Comparison of ENCODE assay signal across 18 cellular contexts in the genomic region with DNA sequence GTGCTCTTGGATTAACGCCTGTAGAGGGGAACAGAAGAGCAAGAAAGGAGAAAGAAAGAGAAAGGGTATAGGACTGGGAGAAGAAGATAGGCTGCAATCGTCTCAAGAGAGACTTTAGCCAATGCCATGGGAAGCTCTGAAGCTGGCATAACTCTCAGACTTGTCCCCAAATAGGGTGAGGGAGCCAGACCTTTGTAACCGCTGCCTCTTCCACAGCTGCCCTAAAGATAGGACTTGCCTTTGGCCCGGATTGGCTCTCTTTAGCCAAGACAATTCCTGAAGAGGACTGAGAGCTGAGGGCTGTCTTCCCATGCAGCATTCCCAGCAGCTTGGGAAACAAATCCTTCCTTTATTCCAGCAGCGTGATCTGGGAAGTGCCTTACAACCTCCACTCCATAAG. TPM values are rescaled to one million over a fixed set of nuclear protein-coding genes. Genes with fewer than 3 reads are reported as not detected.
DNase-seq lines count a peak whose midpoint lies in the region; ATAC-seq and TF ChIP-seq lines count a peak whose summit lies in the region.
"Had no signal": no experiment of that assay in that cellular context is flagged by ENCODE, and none has a peak within 500 bp of the region (broad histone marks: within the 10 kb centered on the region; RNA-seq: fewer than 3 reads in every experiment).

No MANE protein-coding gene starts in this region.

- no peaks in the 10 kb centered on the region for H3K36me3 ChIP-seq in right atrium auricular region
- H3K36me3 ChIP-seq in colonic mucosa, result no peaks in the 10 kb centered on the region
- no peaks in the 10 kb centered on the region for H3K36me3 ChIP-seq in muscle layer of colon (ENCODE audit: insufficient read depth, low read length)
- H3K36me3 ChIP-seq in stomach smooth muscle (ENCODE audit: control insufficient read depth in 2 of 2, insufficient read depth in 2 of 2, low read length in 2 of 2), result no peaks in the 10 kb centered on the region
- H3K36me3 ChIP-seq: BLaER1 treated with 17β-estradiol and CSF1 and Interleukin-3, amounts not matched to agents 10 nM and 100 nM had no signal

- no peak for TF ChIP-seq CTCF in right atrium auricular region (IDR thresholded peaks at IDR 0.05)
- TF ChIP-seq CTCF in colonic mucosa (IDR thresholded peaks at IDR 0.05), result no peak

- no peak overlapping the region for H3K27ac ChIP-seq in right atrium auricular region
- H3K27ac ChIP-seq in colonic mucosa, result peak overlapping the region; percentile 47
- peak overlapping the region; percentile 95 for H3K27ac ChIP-seq in muscle layer of colon (ENCODE audit: low read depth, low read length)
- H3K27ac ChIP-seq in stomach smooth muscle (ENCODE audit: low read length), result peak overlapping the region; percentile 95
- H3K27ac ChIP-seq: BLaER1 treated with 17β-estradiol and CSF1 and Interleukin-3, amounts not matched to agents 10 nM and 100 nM had no signal

- H3K4me3 ChIP-seq in right atrium auricular region (no peak overlapping the region), colonic mucosa (no peak overlapping the region), muscle layer of colon (ENCODE audit: low read depth in 1 of 2, low read length in 2 of 2) (no peak overlapping the region), stomach smooth muscle (ENCODE audit: low read length in 2 of 2) (peak overlapping the region in 1 of 2 donors; percentile 35)
- H3K4me3 ChIP-seq: BLaER1 treated with 17β-estradiol and CSF1 and Interleukin-3, amounts not matched to agents 10 nM and 100 nM; K562 had no signal

- H3K27ac Mint-ChIP-seq in T-helper 17 cell, result no peak overlapping the region

- H3K4me3 Mint-ChIP-seq in T-helper 17 cell, result no peak overlapping the region

- H3K4me1 ChIP-seq in right atrium auricular region (no peaks in the 10 kb centered on the region), colonic mucosa (no peaks in the 10 kb centered on the region), muscle layer of colon (ENCODE audit: insufficient read depth, low read length) (peaks cover 43% of the 10 kb centered on the region), stomach smooth muscle (ENCODE audit: control insufficient read depth, insufficient read depth, low read length) (peaks cover 41% of the 10 kb centered on the region)

- H3K27me3 ChIP-seq in right atrium auricular region (no peaks in the 10 kb centered on the region), colonic mucosa (no peaks in the 10 kb centered on the region), muscle layer of colon (ENCODE audit: control insufficient read depth in 1 of 2, insufficient read depth in 2 of 2, low read length in 2 of 2) (no peaks in the 10 kb centered on the region), stomach smooth muscle (ENCODE audit: control insufficient read depth in 1 of 2, insufficient read depth in 2 of 2, low read length in 2 of 2) (no peaks in the 10 kb centered on the region)
- H3K27me3 ChIP-seq: BLaER1 treated with 17β-estradiol and CSF1 and Interleukin-3, amounts not matched to agents 10 nM and 100 nM had no signal

- DNase-seq in Right ventricle myocardium superior (no peak), right atrium auricular region (ENCODE audit: low spot score) (no peak), colonic mucosa (no peak), T-helper 17 cell (no peak)
- DNase-seq: 8988T, GDM1, GOT3, NCI-H1417 treated with DMSO at 0.1 percent for 48 hours, NCI-H2029, NCI-H2171, NCI-H446, NCI-H69 had no signal

- ATAC-seq in Right ventricle myocardium superior (ENCODE audit: poor library complexity) (peak; percentile 84), HG03439 (IDR thresholded peaks at IDR 0.05; ENCODE audit: unreplicated experiment) (no peak), HG02623 (IDR thresholded peaks at IDR 0.05; ENCODE audit: unreplicated experiment) (no peak), T-helper 17 cell (no peak)
- ATAC-seq: K562 had no signal

- peaks cover 4% of the 10 kb centered on the region for H3K4me1 Mint-ChIP-seq in T-helper 17 cell

- H3K36me3 Mint-ChIP-seq in T-helper 17 cell (ENCODE audit: low read depth), result peaks cover 3% of the 10 kb centered on the region

- H3K9ac ChIP-seq in colonic mucosa (ENCODE audit: low read depth in 2 of 2, low read length in 2 of 2) (no peak overlapping the region), muscle layer of colon (ENCODE audit: low read length) (peak overlapping the region; percentile 30), stomach smooth muscle (ENCODE audit: low read length in 2 of 2) (peak overlapping the region; percentile 22 to 74)
- H3K9ac ChIP-seq: BLaER1 treated with 17β-estradiol and CSF1 and Interleukin-3, amounts not matched to agents 10 nM and 100 nM had no signal

- intact Hi-C loops in Right ventricle myocardium superior (cut with DNase I), result no loop called here
- intact Hi-C loops in colonic mucosa (cut with DNase I), result no loop called here

- H3K9me3 ChIP-seq in right atrium auricular region (no peaks in the 10 kb centered on the region), colonic mucosa (no peaks in the 10 kb centered on the region), muscle layer of colon (ENCODE audit: low read length) (no peaks in the 10 kb centered on the region), stomach smooth muscle (ENCODE audit: control insufficient read depth in 2 of 2, low read length in 2 of 2) (no peaks in the 10 kb centered on the region), T-helper 17 cell (ENCODE audit: control insufficient read depth, low read length, poor library complexity, severe bottlenecking) (no peaks in the 10 kb centered on the region)
- H3K9me3 ChIP-seq: BLaER1 treated with 17β-estradiol and CSF1 and Interleukin-3, amounts not matched to agents 10 nM and 100 nM had no signal

- H3K27me3 Mint-ChIP-seq in T-helper 17 cell, result peaks cover 10% of the 10 kb centered on the region

RNA-seq across cellular contexts. Expression of gene MMD, which starts 20.8 kb away (rescaled TPM):
- 13.4 TPM for total RNA-seq in Right ventricle myocardium superior
- 10 to 100 TPM; 12.5 to 17.5 TPM for total RNA-seq in right atrium auricular region
- total RNA-seq in colonic mucosa, result 10 to 100 TPM; 17.3 to 20.0 TPM
- 100 to 1,000 TPM in 1 of 2 donors, 10 to 100 TPM in 1; 21.4 to 114 TPM for total RNA-seq in T-helper 17 cell

Comparison
In these comparisons a context has a peak if more than half of its experiments do, and no peak if none do; other contexts are left out.
1. H3K27ac ChIP-seq: peak in colonic mucosa (single experiment), muscle layer of colon (single experiment) and stomach smooth muscle (single experiment); none in right atrium auricular region (0 of 2).
2. H3K9ac ChIP-seq: peak in muscle layer of colon (single experiment) and stomach smooth muscle (2 of 2); none in colonic mucosa (0 of 2).